In genomic region chr15:31085359-31085758, GRCh38 we compare ENCODE assay signal across 24 cellular contexts. TPM values are rescaled to one million over a fixed set of nuclear protein-coding genes. Genes with fewer than 3 reads are reported as not detected.
DNase-seq lines count a peak whose midpoint lies in the region; ATAC-seq and TF ChIP-seq lines count a peak whose summit lies in the region.
"Had no signal": no experiment of that assay in that cellular context is flagged by ENCODE, and none has a peak within 500 bp of the region (broad histone marks: within the 10 kb centered on the region; RNA-seq: fewer than 3 reads in every experiment).

No MANE protein-coding gene starts in this region.

- no peaks in the 10 kb centered on the region for H3K36me3 Mint-ChIP-seq in osteocyte (ENCODE audit: unreplicated experiment)
- H3K36me3 Mint-ChIP-seq: CD14-positive monocyte; CD8-positive, alpha-beta memory T cell had no signal

- TF ChIP-seq CTCF in osteocyte (IDR thresholded peaks at IDR 0.05) (no peak), brain microvascular endothelial cell (IDR thresholded peaks at IDR 0.05; ENCODE audit: low read depth, low read length, missing control alignments) (no peak)

- no peak overlapping the region for H3K27ac Mint-ChIP-seq in osteocyte (ENCODE audit: unreplicated experiment)
- H3K27ac Mint-ChIP-seq: CD14-positive monocyte; CD4-positive, alpha-beta T cell; CD8-positive, alpha-beta memory T cell; GM23338; H9 had no signal

- DNase-seq in NCI-H748 (lab: John Stamatoyannopoulos, UW; ENCODE audit: unreplicated experiment) (peak; percentile 3), NCI-H748 treated with DMSO at 0.1 percent for 48 hours (lab: John Stamatoyannopoulos, UW) (no peak), NCI-H69 (lab: John Stamatoyannopoulos, UW) (peak; percentile 35), osteocyte (ENCODE audit: extremely low spot score, unreplicated experiment) (peak; percentile 5), brain microvascular endothelial cell (no peak)
- DNase-seq: 8988T; ACHN; AML-193; BE2C; CD4-positive, alpha-beta T cell; CD8-positive, alpha-beta memory T cell; DMS 273 treated with DMSO at 0.1 percent for 48 hours; DMS79; EL; GDM1; H9 had no signal

- no peaks in the 10 kb centered on the region for H3K27me3 Mint-ChIP-seq in osteocyte (ENCODE audit: unreplicated experiment)

- H3K9me3 Mint-ChIP-seq in osteocyte (ENCODE audit: unreplicated experiment), result no peaks in the 10 kb centered on the region
- H3K9me3 Mint-ChIP-seq: CD4-positive, alpha-beta T cell; CD8-positive, alpha-beta memory T cell had no signal

- no peak overlapping the region for H3K4me3 Mint-ChIP-seq in osteocyte (ENCODE audit: unreplicated experiment)
- H3K4me3 Mint-ChIP-seq: CD14-positive monocyte; CD4-positive, alpha-beta T cell; CD8-positive, alpha-beta memory T cell; GM23338; H9 had no signal

- no peak overlapping the region for H3K4me3 ChIP-seq in brain microvascular endothelial cell (ENCODE audit: low read depth, low read length)
- H3K4me3 ChIP-seq: A549; BLaER1 treated with 17β-estradiol and CSF1 and Interleukin-3, amounts not matched to agents 10 nM and 100 nM; GM12878; GM23338 had no signal

- ATAC-seq in HG02763 (IDR thresholded peaks at IDR 0.05; ENCODE audit: unreplicated experiment), result no peak
- ATAC-seq: A549, GM12878, GM23338, HCT116 had no signal

- peaks cover 8% of the 10 kb centered on the region for H3K4me1 Mint-ChIP-seq in osteocyte (ENCODE audit: unreplicated experiment)

- no peaks in the 10 kb centered on the region for H3K27me3 ChIP-seq in brain microvascular endothelial cell (replicated peaks)
- H3K27me3 ChIP-seq: BLaER1 treated with 17β-estradiol and CSF1 and Interleukin-3, amounts not matched to agents 10 nM and 100 nM had no signal

- in situ Hi-C loops in brain microvascular endothelial cell (cut with HindIII; ENCODE audit: low pct_ligation_motif_present, low sequenced_read_pairs), result no loop called here

- no peak overlapping the region for H3K27ac ChIP-seq in brain microvascular endothelial cell
- H3K27ac ChIP-seq: A549; BLaER1 treated with 17β-estradiol and CSF1 and Interleukin-3, amounts not matched to agents 10 nM and 100 nM had no signal

- no peaks in the 10 kb centered on the region for H3K36me3 ChIP-seq in brain microvascular endothelial cell (replicated peaks)
- H3K36me3 ChIP-seq: BE2C; BLaER1 treated with 17β-estradiol and CSF1 and Interleukin-3, amounts not matched to agents 10 nM and 100 nM had no signal

RNA-seq across cellular contexts. Expression of gene TRPM1, which starts 16.2 kb away (rescaled TPM):
- total RNA-seq in osteocyte, result not detected in 2 replicates
- total RNA-seq: CD4-positive, alpha-beta T cell; CD8-positive, alpha-beta memory T cell; GM23338; H4; H9 had no signal

Comparison
In these comparisons a context has a peak if more than half of its experiments do, and no peak if none do; other contexts are left out.
1. DNase-seq: peak in NCI-H748 (single experiment), NCI-H69 (single experiment) and osteocyte (single experiment); none in NCI-H748 treated with DMSO at 0.1 percent for 48 hours (single experiment) and brain microvascular endothelial cell (single experiment).